Comparison of ENCODE assay signal across 7 cellular contexts in the genomic region with DNA sequence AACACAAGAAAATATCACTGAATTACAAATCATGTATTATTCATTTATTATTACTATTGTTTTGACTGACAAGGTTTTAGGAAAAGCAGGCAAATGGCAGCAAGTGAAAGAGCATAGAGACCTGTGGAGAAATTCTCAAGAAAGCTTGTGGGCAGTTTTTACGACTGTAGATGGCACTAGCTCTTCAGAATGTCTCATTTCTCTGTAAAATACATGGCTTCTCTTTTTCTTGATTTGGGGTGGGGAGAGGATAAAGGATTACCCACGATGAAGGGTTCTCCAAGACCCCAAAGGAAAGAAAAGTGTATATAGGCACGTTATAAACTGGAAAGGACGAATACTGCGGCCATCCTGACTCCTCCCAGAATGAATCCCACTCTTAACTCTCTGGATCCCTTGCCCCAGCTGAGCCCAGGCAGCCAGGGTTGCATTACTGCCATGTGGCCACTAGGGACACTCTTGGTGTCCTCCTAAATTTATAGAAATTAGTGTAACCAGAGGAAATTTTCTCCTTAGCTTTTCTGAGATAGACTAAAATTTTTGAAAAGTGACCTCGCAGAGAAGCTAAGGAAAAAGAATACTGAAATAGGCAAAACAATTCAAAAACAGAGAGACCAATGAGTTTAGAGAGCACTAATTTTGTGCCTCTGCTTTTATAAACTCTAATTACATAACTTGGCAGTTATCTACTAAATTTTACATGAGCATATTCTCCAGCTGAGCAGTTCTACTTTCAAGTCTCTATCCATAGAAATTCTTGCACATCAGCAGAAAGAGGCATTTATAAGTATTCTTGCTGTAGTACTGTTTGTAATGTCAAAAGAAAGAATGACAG. TPM values are rescaled to one million over a fixed set of nuclear protein-coding genes. Genes with fewer than 3 reads are reported as not detected.
DNase-seq lines count a peak whose midpoint lies in the region; ATAC-seq and TF ChIP-seq lines count a peak whose summit lies in the region.

No MANE protein-coding gene starts in this region.

- peak; percentile 60 for ATAC-seq in GM21723 (IDR thresholded peaks at IDR 0.05; ENCODE audit: unreplicated experiment)
- peak; percentile 53 for ATAC-seq in left colon
- ATAC-seq in thoracic aorta (ENCODE audit: insufficient number of reproducible peaks, low FRiP score, low read depth), result no peak
- no peak for ATAC-seq in HG03439 (IDR thresholded peaks at IDR 0.05; ENCODE audit: unreplicated experiment)

- H3K4me3 Mint-ChIP-seq in chondrocyte (ENCODE audit: unreplicated experiment), result peak overlapping the region; percentile 66

- H3K9me3 Mint-ChIP-seq in chondrocyte (ENCODE audit: low read depth), result peaks cover 4% of the 10 kb centered on the region

- TF ChIP-seq CTCF in chondrocyte (IDR thresholded peaks at IDR 0.05), result peak; percentile 87
- TF ChIP-seq CTCF in thoracic aorta (IDR thresholded peaks at IDR 0.05), result peak; percentile 68

- intact Hi-C loops in left colon (cut with DNase I, micrococcal nuclease), result no loop called here

- no peaks in the 10 kb centered on the region for H3K36me3 ChIP-seq in thoracic aorta

- H3K27ac ChIP-seq in thoracic aorta, result no peak overlapping the region

- no peaks in the 10 kb centered on the region for H3K27me3 Mint-ChIP-seq in chondrocyte (ENCODE audit: low read depth)

- H3K27me3 ChIP-seq in thoracic aorta (replicated peaks; ENCODE audit: insufficient read depth), result no peaks in the 10 kb centered on the region

- H3K9me3 ChIP-seq in thoracic aorta, result no peaks in the 10 kb centered on the region

- no peaks in the 10 kb centered on the region for H3K36me3 Mint-ChIP-seq in chondrocyte (ENCODE audit: low read depth)

- no peaks in the 10 kb centered on the region for H3K4me1 ChIP-seq in thoracic aorta (ENCODE audit: control insufficient read depth in 1 of 2, low read depth in 2 of 2)

- H3K4me3 ChIP-seq in thoracic aorta, result peak overlapping the region; percentile 52

- H3K27ac Mint-ChIP-seq in chondrocyte (ENCODE audit: unreplicated experiment), result no peak overlapping the region

- peak; percentile 27 for DNase-seq in Daoy (ENCODE audit: low read depth)
- DNase-seq in OCI-M1 (lab: John Stamatoyannopoulos, UW), result peak; percentile 75
- no peak for DNase-seq in chondrocyte (ENCODE audit: low spot score)
- DNase-seq in left colon, result peak in 1 of 2 donors; percentile 34
- DNase-seq in thoracic aorta (ENCODE audit: low spot score), result no peak

- peaks cover 7% of the 10 kb centered on the region for H3K4me1 Mint-ChIP-seq in chondrocyte (ENCODE audit: low read depth)

RNA-seq across cellular contexts. Expression of a gene that starts 37.7 kb away (rescaled TPM):
- 0.06 TPM in 1 of 2 replicates, not detected in the other for total RNA-seq in Daoy (2014; rRNA removed; shearing (Covaris generic))
- total RNA-seq in chondrocyte, result 5.0 to 63.2 TPM (median 5.3 TPM) in 3 replicates
- 1 to 10 TPM in 1 of 2 donors, under 1 TPM in 1; 0.43 to 1.1 TPM for total RNA-seq in left colon
- 1 to 10 TPM in 1 of 2 donors, under 1 TPM in 1; 0.41 to 3.0 TPM for total RNA-seq in thoracic aorta

Comparison
In these comparisons a context has a peak if more than half of its experiments do, and no peak if none do; other contexts are left out.
1. DNase-seq: peak in Daoy (single experiment) and OCI-M1 (single experiment); none in chondrocyte (single experiment) and thoracic aorta (single experiment).
2. ATAC-seq: peak in GM21723 (single experiment) and left colon (single experiment); none in thoracic aorta (single experiment) and HG03439 (single experiment).